6 cellular contexts compared by ENCODE assay signal in the genomic region with DNA sequence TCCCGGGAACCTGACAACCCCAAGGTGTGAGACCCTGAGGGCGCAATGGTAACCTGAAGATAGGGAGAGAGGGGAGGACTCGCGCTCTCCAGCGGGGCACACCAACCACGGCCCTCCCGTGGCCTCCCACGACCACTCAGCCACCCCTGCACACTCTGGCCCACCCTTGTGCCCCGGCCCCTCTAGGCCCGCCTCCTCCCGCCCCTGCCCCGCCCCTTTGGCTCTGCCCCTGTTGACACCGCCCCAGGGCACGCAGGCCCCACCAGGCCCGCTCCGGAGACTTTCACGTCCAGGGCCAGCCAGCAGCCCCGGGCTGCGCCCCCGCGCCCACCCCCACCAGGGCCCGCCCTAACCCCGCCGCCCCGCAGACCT. TPM values are rescaled to one million over a fixed set of nuclear protein-coding genes. Genes with fewer than 3 reads are reported as not detected.
DNase-seq lines count a peak whose midpoint lies in the region; ATAC-seq and TF ChIP-seq lines count a peak whose summit lies in the region.

No MANE protein-coding gene starts in this region.

- no peaks in the 10 kb centered on the region for H3K36me3 Mint-ChIP-seq in HFFc6 (ENCODE audit: low read depth)

- peaks cover 24% of the 10 kb centered on the region for H3K27me3 Mint-ChIP-seq in HFFc6 (ENCODE audit: insufficient read depth)

- H3K4me1 ChIP-seq in skeletal muscle tissue (ENCODE audit: control insufficient read depth in 3 of 3, insufficient read depth in 3 of 3, low read length in 3 of 3): peaks cover 7 to 28% (median 27%) of the 10 kb centered on the region in 3 donors

- H3K4me3 Mint-ChIP-seq in HFFc6: peak overlapping the region; percentile 84; the same call in 1 of the 2 replicates

- H3K27ac ChIP-seq in coronary artery (no peak overlapping the region), skeletal muscle tissue (ENCODE audit: low read depth, low read length) (no peak overlapping the region)

- H3K36me3 ChIP-seq in skeletal muscle tissue (ENCODE audit: control insufficient read depth in 3 of 3, insufficient read depth in 3 of 3, low read length in 3 of 3): no peaks in the 10 kb centered on the region

- peak overlapping the region; percentile 78 for H3K27ac Mint-ChIP-seq in HFFc6

- H3K9ac ChIP-seq in skeletal muscle tissue (ENCODE audit: low read depth in 1 of 3, low read length in 3 of 3): no peak overlapping the region

- peaks cover 52 to 68% (median 66%) of the 10 kb centered on the region in 3 donors for H3K27me3 ChIP-seq in skeletal muscle tissue (ENCODE audit: control insufficient read depth in 3 of 3, insufficient read depth in 3 of 3, low read length in 3 of 3)

- peaks cover 47% of the 10 kb centered on the region for H3K4me1 Mint-ChIP-seq in HFFc6 (ENCODE audit: low read depth)

- no peak for TF ChIP-seq CTCF in HFFc6 (IDR thresholded peaks at IDR 0.05)
- no peak for TF ChIP-seq CTCF in coronary artery (IDR thresholded peaks at IDR 0.05)

- H3K4me3 ChIP-seq in coronary artery (peak overlapping the region; percentile 64), skeletal muscle tissue (ENCODE audit: low read length in 3 of 3) (peak overlapping the region in 2 of 3 donors; percentile 32 to 54)

- H3K9me3 Mint-ChIP-seq in HFFc6: no peaks in the 10 kb centered on the region

- H3K9me3 ChIP-seq in skeletal muscle tissue (ENCODE audit: control insufficient read depth in 3 of 3, low read length in 3 of 3): no peaks in the 10 kb centered on the region

- ATAC-seq in GM18868 (IDR thresholded peaks at IDR 0.05; ENCODE audit: unreplicated experiment) (no peak), HG03460 (IDR thresholded peaks at IDR 0.05; ENCODE audit: unreplicated experiment) (no peak), HG03520 (IDR thresholded peaks at IDR 0.05; ENCODE audit: unreplicated experiment) (no peak)

- DNase-seq in HFFc6 (no peak), coronary artery (ENCODE audit: low spot score) (no peak)

RNA-seq across cellular contexts. Expression of gene ATG9B, which starts 11.0 kb away (rescaled TPM):
- total RNA-seq in HFFc6 (2021; fragmentation: NEBNext Ultra II Directional; extraction: Animal tissue kit (Norgen Biotek cat#: 25700)): under 1 TPM; 0.11 to 0.94 (median 0.18) TPM
- total RNA-seq in skeletal muscle tissue: not detected

RNA-seq across cellular contexts. Expression of gene ABCB8, which starts 14.9 kb away (rescaled TPM):
- 10 to 100 TPM; 31.9 to 36.3 (median 33.2) TPM for total RNA-seq in HFFc6 (2021; fragmentation: NEBNext Ultra II Directional; extraction: Animal tissue kit (Norgen Biotek cat#: 25700))
- 15.7 TPM for total RNA-seq in skeletal muscle tissue

RNA-seq across cellular contexts. Expression of gene NOS3, which starts 22.5 kb away (rescaled TPM):
- total RNA-seq in HFFc6 (2021; fragmentation: NEBNext Ultra II Directional; extraction: Animal tissue kit (Norgen Biotek cat#: 25700)): 1 to 10 TPM in 4 of 6 experiments, under 1 TPM in 2; 0.55 to 3.0 (median 2.0) TPM
- 4.7 TPM for total RNA-seq in skeletal muscle tissue

RNA-seq across cellular contexts. Expression of gene ASIC3, which starts 35.0 kb away (rescaled TPM):
- total RNA-seq in HFFc6 (2021; fragmentation: NEBNext Ultra II Directional; extraction: Animal tissue kit (Norgen Biotek cat#: 25700)): under 1 TPM; 0.09 to 0.76 (median 0.31) TPM
- total RNA-seq in skeletal muscle tissue: not detected

RNA-seq across cellular contexts. Expression of gene KCNH2, which starts 35.2 kb away (rescaled TPM):
- not detected for total RNA-seq in HFFc6 (2021; fragmentation: NEBNext Ultra II Directional; extraction: Animal tissue kit (Norgen Biotek cat#: 25700))
- total RNA-seq in skeletal muscle tissue: 7.3 TPM
